In genomic region chr18:62105373-62105772, GRCh38 we compare ENCODE assay signal across 20 cellular contexts.
"Had no signal": no experiment of that assay in that cellular context is flagged by ENCODE, and none has a peak within 500 bp of the region (broad histone marks: within the 10 kb centered on the region; RNA-seq: fewer than 3 reads in every experiment).

No MANE protein-coding gene starts in this region.

- ATAC-seq: activated CD8-positive, alpha-beta T cell treated with anti-CD3 and anti-CD28 coated beads, Interleukin-2, amount 10 ng/mL, durations not matched to agents 7 days and 5 days; activated T-cell treated with anti-CD3 and anti-CD28 coated beads, Interleukin-2, amount 50 U/mL, for 72 hours; naive thymus-derived CD8-positive, alpha-beta T cell had no signal

- H3K4me1 ChIP-seq: colonic mucosa, left ventricle myocardium inferior, right atrium auricular region, suprapubic skin had no signal

- H3K4me3 ChIP-seq: cardiac muscle cell, colonic mucosa, left ventricle myocardium inferior, right atrium auricular region, suprapubic skin had no signal

- H3K9me3 ChIP-seq: colonic mucosa, left ventricle myocardium inferior, neutrophil, right atrium auricular region, suprapubic skin had no signal

- H3K36me3 ChIP-seq: cardiac muscle cell, colonic mucosa, neutrophil, right atrium auricular region had no signal

- DNase-seq: activated B cell treated with CpG ODN at 0.5 μM for 24 hours; activated CD4-positive, alpha-beta T cell treated with anti-CD3 and anti-CD28 coated beads for 48 hours; activated CD8-positive, alpha-beta memory T cell treated with anti-CD3 and anti-CD28 coated beads, Interleukin-2, amount 50 U/mL, for 4 hours; activated CD8-positive, alpha-beta T cell treated with anti-CD3 and anti-CD28 coated beads, Interleukin-2, amount 10 ng/mL, durations not matched to agents 7 days and 5 days; activated gamma-delta T cell treated with Interleukin-2 at 50 U/mL for 16 hours; activated T-cell treated with anti-CD3 and anti-CD28 coated beads, Interleukin-2, amount 50 U/mL, for 72 hours; colonic mucosa; effector CD4-positive, alpha-beta T cell; left ventricle myocardium inferior; naive thymus-derived CD8-positive, alpha-beta T cell; small intestine; stimulated activated CD4-positive, alpha-beta T cell treated with anti-CD3 and anti-CD28 coated beads, Interleukin-4, amount 100 ng/mL, for 4 hours; stimulated activated CD8-positive, alpha-beta memory T cell treated with anti-CD3 and anti-CD28 coated beads, Interleukin-4, amount 100 ng/mL, for 48 hours; stimulated activated naive CD4-positive, alpha-beta T cell treated with Interleukin-2 at 50 U/mL for 16 hours; T-helper 2 cell; trophoblast cell had no signal

- H3K27ac ChIP-seq: cardiac muscle cell, colonic mucosa, left ventricle myocardium inferior, neutrophil, right atrium auricular region, suprapubic skin had no signal

- H3K27me3 ChIP-seq: cardiac muscle cell, colonic mucosa, neutrophil, right atrium auricular region, suprapubic skin had no signal
